ENCODE assay signal across 9 cellular contexts in the genomic region with DNA sequence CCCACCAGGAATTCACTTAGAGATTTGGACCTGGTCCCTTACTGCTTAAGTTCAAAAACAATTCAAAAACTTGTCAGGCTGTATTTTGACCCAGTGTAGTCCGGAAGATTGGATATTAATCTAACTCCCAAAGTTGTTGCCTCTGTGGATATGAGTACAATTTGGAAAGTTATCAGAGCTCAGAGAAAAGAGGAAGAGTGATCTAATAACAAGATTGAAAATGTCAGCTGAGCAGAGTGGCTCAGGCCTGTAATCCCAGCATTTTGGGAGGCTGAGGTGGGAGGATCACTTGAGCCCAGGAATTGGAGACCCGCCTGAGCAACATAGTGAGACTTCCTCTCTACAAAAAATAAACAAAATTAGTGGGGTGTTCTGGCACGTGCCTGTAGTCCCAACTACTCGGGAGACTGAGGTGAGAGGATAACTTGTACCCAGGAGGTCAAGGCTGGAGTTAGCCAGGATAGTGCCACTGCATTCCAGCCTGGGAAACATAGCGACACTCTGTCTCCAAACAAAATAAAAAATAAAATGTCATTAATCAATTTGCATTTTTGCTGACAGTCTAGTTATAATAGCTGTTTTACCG. TPM values are rescaled to one million over a fixed set of nuclear protein-coding genes. Genes with fewer than 3 reads are reported as not detected.
DNase-seq lines count a peak whose midpoint lies in the region; ATAC-seq, FAIRE-seq and TF ChIP-seq lines count a peak whose summit lies in the region.
"Had no signal": no experiment of that assay in that cellular context is flagged by ENCODE, and none has a peak within 500 bp of the region (broad histone marks: within the 10 kb centered on the region; RNA-seq: fewer than 3 reads in every experiment).

No MANE protein-coding gene starts in this region.

- H3K36me3 ChIP-seq in breast epithelium (no peaks in the 10 kb centered on the region), neutrophil (peaks cover 11% of the 10 kb centered on the region)

- TF ChIP-seq CTCF in A549 (IDR thresholded peaks at IDR 0.05): no peak
- TF ChIP-seq CTCF in HL-60 (IDR thresholded peaks at IDR 0.05; ENCODE audit: insufficient read depth, low read length): no peak
- TF ChIP-seq CTCF in breast epithelium (IDR thresholded peaks at IDR 0.05): no peak
- no peak for TF ChIP-seq CTCF in neutrophil (IDR thresholded peaks at IDR 0.05)

- H3K4me3 ChIP-seq in A549 (no peak overlapping the region), HL-60 (replicated peaks; ENCODE audit: insufficient read depth, low read length) (no peak overlapping the region), breast epithelium (no peak overlapping the region), neutrophil (ENCODE audit: low read depth in 1 of 2, low read length in 1 of 2) (no peak overlapping the region)

- H3K4me1 ChIP-seq in A549 (peaks cover 47% of the 10 kb centered on the region), breast epithelium (peaks cover 0 to 16% of the 10 kb centered on the region in 2 donors), neutrophil (ENCODE audit: control insufficient read depth in 1 of 2, insufficient read depth in 1 of 2, low read depth in 1 of 2, low read length in 1 of 2) (peaks cover 39 to 40% of the 10 kb centered on the region in 2 experiments)

- 84% methylated on average over 6 of the region's 6 CpGs for WGBS in A549 (ENCODE audit: missing lambda C conversion rate)

- peak overlapping the region; percentile 85 for H3K4me2 ChIP-seq in A549

- FAIRE-seq in A549 (lab: Jason Lieb, UNC): no peak

- POLR2A ChIA-PET in A549 (lab: Yijun Ruan, JAX): interaction anchor here (0.7 kb wide), 1 partner anchor 54 kb away, joined by 3 read pairs; no protein-coding TSS in a partner anchor

- no peak for TF ChIP-seq RAD21 in A549 (conservative IDR thresholded peaks at IDR 0.05 in 1 of 2, IDR thresholded peaks at IDR 0.05 in 1 of 2)

- DNase-seq in A549 (ENCODE audit: low read depth in 1 of 2, low spot score in 1 of 2): no peak
- DNase-seq in HL-60 (ENCODE audit: low read depth in 1 of 2, low spot score in 1 of 2): no peak
- DNase-seq in breast epithelium (ENCODE audit: low spot score in 2 of 2): no peak
- DNase-seq in NCI-H146 (lab: John Stamatoyannopoulos, UW): no peak
- DNase-seq in SK-N-DZ (ENCODE audit: low spot score): no peak
- DNase-seq in midbrain (lab: John Stamatoyannopoulos, UW): no peak
- no peak for DNase-seq in T-helper 9 cell
- DNase-seq: DMS 273 treated with DMSO at 0.1 percent for 48 hours had no signal

- H3K27ac ChIP-seq in A549 (peak overlapping the region; percentile 57 to 64), HL-60 (replicated peaks) (peak overlapping the region; percentile 53), breast epithelium (peak overlapping the region; percentile 71 to 74), neutrophil (peak overlapping the region; percentile 61)

- no peak for ATAC-seq in A549

- CTCF ChIA-PET in A549 (lab: Yijun Ruan, JAX): interaction anchor here (0.6 to 9.7 kb wide), 7 partner anchors 61 to 445 kb away, joined by 3 to 91 read pairs (median 3); a partner anchor contains a TSS

- TF ChIP-seq POLR2A in A549 (IDR thresholded peaks at IDR 0.05; ENCODE audit: low read length) (no peak), breast epithelium (IDR thresholded peaks at IDR 0.05) (no peak)

- no peaks in the 10 kb centered on the region for H3K27me3 ChIP-seq in HL-60 (ENCODE audit: insufficient read depth, poor library complexity, severe bottlenecking)
- H3K27me3 ChIP-seq in breast epithelium: no peaks in the 10 kb centered on the region
- no peaks in the 10 kb centered on the region for H3K27me3 ChIP-seq in neutrophil

- H3K9me3 ChIP-seq in A549: no peaks in the 10 kb centered on the region
- no peaks in the 10 kb centered on the region for H3K9me3 ChIP-seq in breast epithelium
- no peaks in the 10 kb centered on the region for H3K9me3 ChIP-seq in neutrophil

- no peak for TF ChIP-seq EP300 in A549 (IDR thresholded peaks at IDR 0.05)

- intact Hi-C loops in breast epithelium (cut with DNase I; ENCODE audit: low total_unique reads): no loop called here

TF ChIP-seq in A549, 52 proteins besides CTCF, POLR2A, EP300 and RAD21:
- TF ChIP-seq MAFK (IDR thresholded peaks at IDR 0.05; ENCODE audit: partially characterized antibody): no peak
- no peak for TF ChIP-seq TP53 (CRISPR knock-in tag; IDR thresholded peaks at IDR 0.05)
- TF ChIP-seq CHD4 (IDR thresholded peaks at IDR 0.05; ENCODE audit: borderline replicate concordance): no peak
- TF ChIP-seq, protein P1, sequence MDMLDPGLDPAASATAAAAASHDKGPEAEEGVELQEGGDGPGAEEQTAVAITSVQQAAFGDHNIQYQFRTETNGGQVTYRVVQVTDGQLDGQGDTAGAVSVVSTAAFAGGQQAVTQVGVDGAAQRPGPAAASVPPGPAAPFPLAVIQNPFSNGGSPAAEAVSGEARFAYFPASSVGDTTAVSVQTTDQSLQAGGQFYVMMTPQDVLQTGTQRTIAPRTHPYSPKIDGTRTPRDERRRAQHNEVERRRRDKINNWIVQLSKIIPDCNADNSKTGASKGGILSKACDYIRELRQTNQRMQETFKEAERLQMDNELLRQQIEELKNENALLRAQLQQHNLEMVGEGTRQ (IDR thresholded peaks at IDR 0.05): no peak
- no peak for TF ChIP-seq EHMT2 (IDR thresholded peaks at IDR 0.05; ENCODE audit: low read depth)
- no peak for TF ChIP-seq RCOR1 (IDR thresholded peaks at IDR 0.05; ENCODE audit: low read depth, low read length)

RNA-seq across cellular contexts. Expression of a gene that starts 3.2 kb away (rescaled TPM):
- polyA plus RNA-seq in A549 (2011; rRNA removed) (82.3 and 83.7 TPM in 2 replicates), A549 (2017; fragmentation: RNase III; extraction: RNeasy Plus Mini Kit Qiagen cat#74134 plus additional on column Dnase treatment) (56.2 to 58.9 TPM (median 56.5 TPM) in 3 replicates)
- polyA plus RNA-seq in A549 (2012; cell fraction: cytosol; rRNA removed): 21.6 and 24.9 TPM in 2 replicates
- 12.2 and 19.1 TPM in 2 replicates for polyA plus RNA-seq in A549 (2012; cell fraction: nucleus; rRNA removed)
- polyA minus RNA-seq in A549 (2011; rRNA and poly(A)+ RNA removed): 35.9 and 39.6 TPM in 2 replicates
- 10 to 100 TPM; 28.5 to 42.9 (median 29.6) TPM for total RNA-seq in breast epithelium
- 39.5 and 50.1 TPM in 2 replicates for polyA plus RNA-seq in SK-N-DZ (2014; cell fraction: cytosol; rRNA removed)
- 23.2 and 23.7 TPM in 2 replicates for polyA plus RNA-seq in SK-N-DZ (2014; cell fraction: nucleus; rRNA removed)

RNA-seq across cellular contexts. Expression of a gene that starts 3.5 kb away (rescaled TPM):
- polyA plus RNA-seq in A549 (2011; rRNA removed) (136 and 165 TPM in 2 replicates), A549 (2017; fragmentation: RNase III; extraction: RNeasy Plus Mini Kit Qiagen cat#74134 plus additional on column Dnase treatment) (75.1 to 86.1 TPM (median 79.8 TPM) in 3 replicates)
- 61.1 and 70.5 TPM in 2 replicates for polyA plus RNA-seq in A549 (2012; cell fraction: cytosol; rRNA removed)
- polyA plus RNA-seq in A549 (2012; cell fraction: nucleus; rRNA removed): 13.7 and 21.8 TPM in 2 replicates
- polyA minus RNA-seq in A549 (2011; rRNA and poly(A)+ RNA removed): 36.8 and 46.6 TPM in 2 replicates
- 100 to 1,000 TPM; 104 to 155 (median 112) TPM for total RNA-seq in breast epithelium
- 96.1 and 104 TPM in 2 replicates for polyA plus RNA-seq in SK-N-DZ (2014; cell fraction: cytosol; rRNA removed)
- 51.8 and 51.9 TPM in 2 replicates for polyA plus RNA-seq in SK-N-DZ (2014; cell fraction: nucleus; rRNA removed)

RNA-seq across cellular contexts. Expression of a gene that starts 54.4 kb away (rescaled TPM):
- polyA plus RNA-seq in A549 (2011; rRNA removed) (329 and 392 TPM in 2 replicates), A549 (2017; fragmentation: RNase III; extraction: RNeasy Plus Mini Kit Qiagen cat#74134 plus additional on column Dnase treatment) (188 to 239 TPM (median 238 TPM) in 3 replicates)
- polyA plus RNA-seq in A549 (2012; cell fraction: cytosol; rRNA removed): 189 and 275 TPM in 2 replicates
- polyA plus RNA-seq in A549 (2012; cell fraction: nucleus; rRNA removed): 368 and 387 TPM in 2 replicates
- 299 and 339 TPM in 2 replicates for polyA minus RNA-seq in A549 (2011; rRNA and poly(A)+ RNA removed)
- total RNA-seq in breast epithelium: 100 to 1,000 TPM; 183 to 555 (median 341) TPM
- polyA plus RNA-seq in SK-N-DZ (2014; cell fraction: cytosol; rRNA removed): 50.3 and 61.1 TPM in 2 replicates
- polyA plus RNA-seq in SK-N-DZ (2014; cell fraction: nucleus; rRNA removed): 30.1 and 38.3 TPM in 2 replicates
